In the genomic region with DNA sequence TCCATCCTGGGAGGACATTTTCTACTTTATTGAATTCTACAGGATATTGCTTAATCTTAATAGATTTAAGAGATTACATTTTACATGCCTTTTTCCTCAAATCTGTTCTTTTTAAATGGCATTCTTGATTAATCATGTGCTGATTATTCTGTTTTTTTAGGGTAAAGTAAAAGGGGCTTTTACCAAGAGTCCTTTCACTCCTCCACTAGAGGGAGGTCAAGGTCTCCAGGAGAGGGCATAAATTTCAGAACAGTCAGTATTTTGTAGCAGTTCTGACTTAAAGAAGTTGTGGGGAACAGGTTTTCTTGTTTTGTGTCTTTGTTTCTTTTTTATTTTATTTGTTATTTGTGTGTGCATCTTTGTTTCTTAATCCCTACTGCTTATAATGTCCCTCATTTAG, we compare ENCODE assay signal across 8 cellular contexts. TPM values are rescaled to one million over a fixed set of nuclear protein-coding genes. Genes with fewer than 3 reads are reported as not detected.
A peak's percentile ranks its signal among the peaks of the same experiment; 100 is the strongest.
DNase-seq lines count a peak whose midpoint lies in the region; ATAC-seq, FAIRE-seq and TF ChIP-seq lines count a peak whose summit lies in the region.

No MANE protein-coding gene starts in this region.

- H3K4me1 ChIP-seq in CD8-positive, alpha-beta T cell (ENCODE audit: insufficient read depth, low read length), result no peaks in the 10 kb centered on the region
- H3K4me1 ChIP-seq in transverse colon, result peaks cover 0 to 11% (median 0%) of the 10 kb centered on the region in 4 donors

- in situ Hi-C loops in transverse colon (cut with MboI; ENCODE audit: low pct_ligation_motif_present in 1 of 4, low pct_unique_long_range_greater_than_20kb in 1 of 4, low sequenced_read_pairs in 3 of 4), result loop anchor here in 2 of 4 donors (10.0 to 25.0 kb wide), 2 partner anchors 108 to 171 kb away; no protein-coding TSS in a partner anchor

- no peaks in the 10 kb centered on the region for H3K9me3 Mint-ChIP-seq in CD8-positive, alpha-beta T cell
- no peaks in the 10 kb centered on the region for H3K9me3 Mint-ChIP-seq in natural killer cell

- H3K27ac Mint-ChIP-seq in CD8-positive, alpha-beta T cell, result no peak overlapping the region
- H3K27ac Mint-ChIP-seq in natural killer cell, result no peak overlapping the region

- H3K27me3 ChIP-seq in CD8-positive, alpha-beta T cell (ENCODE audit: insufficient read depth, low read length), result no peaks in the 10 kb centered on the region
- no peaks in the 10 kb centered on the region for H3K27me3 ChIP-seq in transverse colon

- peak; percentile 51 for ATAC-seq in CD8-positive, alpha-beta T cell
- ATAC-seq in HG02678 (IDR thresholded peaks at IDR 0.05; ENCODE audit: unreplicated experiment) (peak; percentile 35), left cardiac atrium (peak; percentile 57 to 61), GM21367 (IDR thresholded peaks at IDR 0.05; ENCODE audit: unreplicated experiment) (no peak), natural killer cell (no peak)

- H3K27me3 Mint-ChIP-seq in CD8-positive, alpha-beta T cell (ENCODE audit: low read depth), result no peaks in the 10 kb centered on the region
- H3K27me3 Mint-ChIP-seq in natural killer cell (ENCODE audit: low read depth in 2 of 2), result no peaks in the 10 kb centered on the region

- no peak overlapping the region for H3K4me3 Mint-ChIP-seq in CD8-positive, alpha-beta T cell
- H3K4me3 Mint-ChIP-seq in natural killer cell, result no peak overlapping the region

- no peaks in the 10 kb centered on the region for H3K4me1 Mint-ChIP-seq in CD8-positive, alpha-beta T cell (ENCODE audit: low read depth)
- no peaks in the 10 kb centered on the region for H3K4me1 Mint-ChIP-seq in natural killer cell

- H3K36me3 Mint-ChIP-seq in CD8-positive, alpha-beta T cell, result peaks cover 95% of the 10 kb centered on the region
- H3K36me3 Mint-ChIP-seq in natural killer cell, result peaks cover 65% of the 10 kb centered on the region

- TF ChIP-seq POLR2A in transverse colon (IDR thresholded peaks at IDR 0.05), result no peak

- POLR2A ChIA-PET in CD8-positive, alpha-beta T cell (lab: Charles Lee), result no interaction called here

- TF ChIP-seq CTCF in CD8-positive, alpha-beta T cell (IDR thresholded peaks at IDR 0.05), result no peak
- TF ChIP-seq CTCF in transverse colon (IDR thresholded peaks at IDR 0.05) (peak; percentile 51 to 62 (median 58)), natural killer cell (IDR thresholded peaks at IDR 0.05) (no peak)

- H3K9me3 ChIP-seq in CD8-positive, alpha-beta T cell (ENCODE audit: low read length), result no peaks in the 10 kb centered on the region
- no peaks in the 10 kb centered on the region for H3K9me3 ChIP-seq in transverse colon

- peaks cover 54% of the 10 kb centered on the region for H3K36me3 ChIP-seq in CD8-positive, alpha-beta T cell (ENCODE audit: insufficient read depth, low read length)
- peaks cover 0 to 84% (median 31%) of the 10 kb centered on the region in 4 donors for H3K36me3 ChIP-seq in transverse colon

- intact Hi-C loops in CD8-positive, alpha-beta T cell (cut with DNase I, micrococcal nuclease), result loop anchor here (2.0 to 5.0 kb wide), 4 partner anchors 22 to 606 kb away; no protein-coding TSS in a partner anchor
- intact Hi-C loops in left cardiac atrium (cut with DNase I), result loop anchor here in 1 of 2 donors (5.0 kb wide), 1 partner anchor 166 kb away; no protein-coding TSS in a partner anchor
- intact Hi-C loops in transverse colon (cut with DNase I; ENCODE audit: low total_unique reads), result no loop called here
- intact Hi-C loops in natural killer cell (cut with micrococcal nuclease), result no loop called here

- H3K27ac ChIP-seq in CD8-positive, alpha-beta T cell (ENCODE audit: low read depth, low read length), result no peak overlapping the region
- H3K27ac ChIP-seq in transverse colon, result no peak overlapping the region

- H3K4me3 ChIP-seq in CD8-positive, alpha-beta T cell (ENCODE audit: low read depth, low read length), result no peak overlapping the region
- no peak overlapping the region for H3K4me3 ChIP-seq in transverse colon

- no peak for TF ChIP-seq EP300 in transverse colon (IDR thresholded peaks at IDR 0.05; ENCODE audit: low read depth)

- FAIRE-seq in TTC549 (lab: Jason Lieb, UNC), result peak; percentile 45

- no peak for DNase-seq in CD8-positive, alpha-beta T cell
- DNase-seq in left cardiac atrium, result no peak
- DNase-seq in transverse colon, result no peak
- DNase-seq in natural killer cell, result no peak
- DNase-seq in activated CD4-positive, alpha-beta T cell treated with anti-CD3 and anti-CD28 coated beads for 1 hour, result no peak

- CTCF ChIA-PET in CD8-positive, alpha-beta T cell (lab: Charles Lee), result no interaction called here

RNA-seq across cellular contexts. Expression of gene WDR75, which starts 25.4 kb away (rescaled TPM):
- 10 to 100 TPM; 45.0 to 52.6 TPM for total RNA-seq in CD8-positive, alpha-beta T cell
- total RNA-seq in left cardiac atrium (10 to 100 TPM; 16.6 to 20.3 TPM), transverse colon (10 to 100 TPM; 11.1 to 38.1 (median 25.2) TPM), natural killer cell (10 to 100 TPM; 31.4 to 38.5 (median 32.3) TPM)

Comparison
In these comparisons a context has a peak if more than half of its experiments do, and no peak if none do; other contexts are left out.
1. ATAC-seq: peak in CD8-positive, alpha-beta T cell (single experiment), HG02678 (single experiment) and left cardiac atrium (2 of 2); none in GM21367 (single experiment) and natural killer cell (0 of 3).
2. CTCF ChIP-seq: peak in transverse colon (5 of 5); none in CD8-positive, alpha-beta T cell (single experiment) and natural killer cell (single experiment).
3. intact Hi-C loops: an anchor here in CD8-positive, alpha-beta T cell (2.0 to 5.0 kb wide); none called in transverse colon and natural killer cell.